Comparison of ENCODE assay signal across 18 cellular contexts in genomic region chr12:71594214-71594948, GRCh38.
DNase-seq lines count a peak whose midpoint lies in the region; ATAC-seq, FAIRE-seq and TF ChIP-seq lines count a peak whose summit lies in the region.
"Had no signal": no experiment of that assay in that cellular context is flagged by ENCODE, and none has a peak within 500 bp of the region (broad histone marks: within the 10 kb centered on the region; RNA-seq: fewer than 3 reads in every experiment).

No MANE protein-coding gene starts in this region.

- H3K4me3 Mint-ChIP-seq in activated CD8-positive, alpha-beta T cell treated with anti-CD3 and anti-CD28 coated beads, Interleukin-2, amount 10 ng/mL, durations not matched to agents 7 days and 5 days = no peak overlapping the region
- H3K4me3 Mint-ChIP-seq: activated naive CD4-positive, alpha-beta T cell treated with anti-CD3 and anti-CD28 coated beads, Interleukin-2, amount 10 ng/mL, durations not matched to agents 7 days and 5 days; central memory CD8-positive, alpha-beta T cell; immature natural killer cell; type B pancreatic cell had no signal

- POLR2A ChIA-PET in activated CD8-positive, alpha-beta T cell treated with anti-CD3 and anti-CD28 coated beads, Interleukin-2, amount 10 ng/mL, durations not matched to agents 7 days and 5 days (lab: Charles Lee) = interaction anchor here (0.6 kb wide), 1 partner anchor 91 kb away, joined by 3 read pairs; no protein-coding TSS in a partner anchor

- H3K9me3 ChIP-seq in small intestine (ENCODE audit: control insufficient read depth, low read depth) = no peaks in the 10 kb centered on the region

- H3K27me3 ChIP-seq in small intestine (ENCODE audit: control insufficient read depth in 2 of 2, insufficient read depth in 2 of 2, low read length in 2 of 2) = peaks cover 0 to 5% of the 10 kb centered on the region in 2 donors

- H3K27ac ChIP-seq in coronary artery (no peak overlapping the region), small intestine (ENCODE audit: low read depth in 1 of 2, low read length in 1 of 2) (no peak overlapping the region)

- CTCF ChIA-PET in activated CD8-positive, alpha-beta T cell treated with anti-CD3 and anti-CD28 coated beads, Interleukin-2, amount 10 ng/mL, durations not matched to agents 7 days and 5 days (lab: Charles Lee) = interaction anchor here (1.0 kb wide), 1 partner anchor 11 kb away, joined by 4 read pairs; no protein-coding TSS in a partner anchor

- H3K27ac Mint-ChIP-seq in activated CD8-positive, alpha-beta T cell treated with anti-CD3 and anti-CD28 coated beads, Interleukin-2, amount 10 ng/mL, durations not matched to agents 7 days and 5 days = no peak overlapping the region
- H3K27ac Mint-ChIP-seq: activated naive CD4-positive, alpha-beta T cell treated with anti-CD3 and anti-CD28 coated beads, Interleukin-2, amount 10 ng/mL, durations not matched to agents 7 days and 5 days; immature natural killer cell; type B pancreatic cell had no signal

- H3K4me1 ChIP-seq in small intestine (ENCODE audit: control insufficient read depth in 2 of 2, insufficient read depth in 1 of 2, low read depth in 1 of 2, low read length in 1 of 2) = no peaks in the 10 kb centered on the region

- TF ChIP-seq CTCF in coronary artery (IDR thresholded peaks at IDR 0.05) = no peak

- no peaks in the 10 kb centered on the region for H3K36me3 ChIP-seq in small intestine (ENCODE audit: control insufficient read depth in 2 of 2, insufficient read depth in 2 of 2, low read length in 2 of 2)

- peaks cover 26% of the 10 kb centered on the region for H3K27me3 Mint-ChIP-seq in activated CD8-positive, alpha-beta T cell treated with anti-CD3 and anti-CD28 coated beads, Interleukin-2, amount 10 ng/mL, durations not matched to agents 7 days and 5 days (ENCODE audit: low read depth)

- H3K4me1 Mint-ChIP-seq in activated CD8-positive, alpha-beta T cell treated with anti-CD3 and anti-CD28 coated beads, Interleukin-2, amount 10 ng/mL, durations not matched to agents 7 days and 5 days (ENCODE audit: low read depth) = no peaks in the 10 kb centered on the region
- H3K4me1 Mint-ChIP-seq: activated naive CD4-positive, alpha-beta T cell treated with anti-CD3 and anti-CD28 coated beads, Interleukin-2, amount 10 ng/mL, durations not matched to agents 7 days and 5 days; central memory CD8-positive, alpha-beta T cell; immature natural killer cell had no signal

- H3K36me3 Mint-ChIP-seq in activated CD8-positive, alpha-beta T cell treated with anti-CD3 and anti-CD28 coated beads, Interleukin-2, amount 10 ng/mL, durations not matched to agents 7 days and 5 days (ENCODE audit: low read depth) = no peaks in the 10 kb centered on the region
- H3K36me3 Mint-ChIP-seq: activated naive CD4-positive, alpha-beta T cell treated with anti-CD3 and anti-CD28 coated beads, Interleukin-2, amount 10 ng/mL, durations not matched to agents 7 days and 5 days; immature natural killer cell; type B pancreatic cell had no signal

- no peak for ATAC-seq in GM18870 (IDR thresholded peaks at IDR 0.05; ENCODE audit: unreplicated experiment)
- no peak for ATAC-seq in activated CD8-positive, alpha-beta T cell treated with anti-CD3 and anti-CD28 coated beads, Interleukin-2, amount 10 ng/mL, durations not matched to agents 7 days and 5 days
- ATAC-seq: GM12878 had no signal

- DNase-seq in NCI-H82 (lab: John Stamatoyannopoulos, UW) = peak; percentile 10
- no peak for DNase-seq in NCI-H82 treated with DMSO at 0.1 percent for 48 hours (lab: John Stamatoyannopoulos, UW; ENCODE audit: unreplicated experiment)
- peak; percentile 47 for DNase-seq in NCI-H2227 treated with DMSO at 0.1 percent for 48 hours (lab: John Stamatoyannopoulos, UW)
- no peak for DNase-seq in coronary artery (ENCODE audit: low spot score)
- DNase-seq in small intestine = peak; percentile 44
- DNase-seq in COLO829 (ENCODE audit: low spot score) = no peak
- no peak for DNase-seq in activated CD8-positive, alpha-beta T cell treated with anti-CD3 and anti-CD28 coated beads, Interleukin-2, amount 10 ng/mL, durations not matched to agents 7 days and 5 days
- DNase-seq: ACHN; activated naive CD4-positive, alpha-beta T cell treated with anti-CD3 and anti-CD28 coated beads, Interleukin-2, amount 10 ng/mL, durations not matched to agents 7 days and 5 days; DMS79; immature natural killer cell; NCI-H1105 treated with DMSO at 0.1 percent for 48 hours; T-helper 2 cell had no signal

- no peaks in the 10 kb centered on the region for H3K9me3 Mint-ChIP-seq in activated CD8-positive, alpha-beta T cell treated with anti-CD3 and anti-CD28 coated beads, Interleukin-2, amount 10 ng/mL, durations not matched to agents 7 days and 5 days (ENCODE audit: insufficient read depth)
- H3K9me3 Mint-ChIP-seq: type B pancreatic cell had no signal

- no peak for FAIRE-seq in small intestine (lab: Jason Lieb, UNC)
- FAIRE-seq: GM12878, H1 had no signal

- 31 to 43% (median 33%) methylated on average over 5 of the region's 5 CpGs for WGBS in small intestine, 3 donors

- H3K4me3 ChIP-seq in coronary artery = peak overlapping the region; percentile 39
- H3K4me3 ChIP-seq in small intestine (ENCODE audit: low read depth in 1 of 2, low read length in 2 of 2) = no peak overlapping the region
- H3K4me3 ChIP-seq: GM12878 had no signal

Comparison
In these comparisons a context has a peak if more than half of its experiments do, and no peak if none do; other contexts are left out.
1. DNase-seq: peak in NCI-H82 (single experiment), NCI-H2227 treated with DMSO at 0.1 percent for 48 hours (single experiment) and small intestine (single experiment); none in NCI-H82 treated with DMSO at 0.1 percent for 48 hours (single experiment), coronary artery (single experiment), COLO829 (single experiment) and activated CD8-positive, alpha-beta T cell treated with anti-CD3 and anti-CD28 coated beads, Interleukin-2, amount 10 ng/mL, durations not matched to agents 7 days and 5 days (single experiment).